ENCODE assay signal across 8 cellular contexts in genomic region chr12:57940052-57940914, GRCh38. TPM values are rescaled to one million over a fixed set of nuclear protein-coding genes. Genes with fewer than 3 reads are reported as not detected.
DNase-seq lines count a peak whose midpoint lies in the region; ATAC-seq and TF ChIP-seq lines count a peak whose summit lies in the region.

No MANE protein-coding gene starts in this region.

- H3K4me3 Mint-ChIP-seq in activated naive CD4-positive, alpha-beta T cell treated with anti-CD3 and anti-CD28 coated beads, Interleukin-2, amount 10 ng/mL, durations not matched to agents 7 days and 5 days, result peak overlapping the region; percentile 89
- H3K4me3 Mint-ChIP-seq in activated naive CD8-positive, alpha-beta T cell treated with anti-CD3 and anti-CD28 coated beads, Interleukin-2, amount 10 ng/mL, durations not matched to agents 7 days and 5 days, result peak overlapping the region; percentile 95
- peak overlapping the region; percentile 96 for H3K4me3 Mint-ChIP-seq in type B pancreatic cell

- CTCF ChIA-PET in activated naive CD4-positive, alpha-beta T cell treated with anti-CD3 and anti-CD28 coated beads, Interleukin-2, amount 10 ng/mL, durations not matched to agents 7 days and 5 days (lab: Charles Lee), result no interaction called here

- POLR2A ChIA-PET in activated naive CD8-positive, alpha-beta T cell treated with anti-CD3 and anti-CD28 coated beads, Interleukin-2, amount 10 ng/mL, durations not matched to agents 7 days and 5 days (lab: Charles Lee), result interaction anchor here (0.5 to 1.4 kb wide), 4 partner anchors 9 to 196 kb away, joined by 3 to 4 read pairs (median 4); partner anchors contain the start of gene TSPAN31

- WGBS in liver, result 57% methylated on average over 2 of the region's 2 CpGs

- peaks cover 4% of the 10 kb centered on the region for H3K27me3 Mint-ChIP-seq in activated naive CD4-positive, alpha-beta T cell treated with anti-CD3 and anti-CD28 coated beads, Interleukin-2, amount 10 ng/mL, durations not matched to agents 7 days and 5 days
- no peaks in the 10 kb centered on the region for H3K27me3 Mint-ChIP-seq in activated naive CD8-positive, alpha-beta T cell treated with anti-CD3 and anti-CD28 coated beads, Interleukin-2, amount 10 ng/mL, durations not matched to agents 7 days and 5 days
- H3K27me3 Mint-ChIP-seq in type B pancreatic cell, result peaks cover 15% of the 10 kb centered on the region

- TF ChIP-seq RAD21 in liver (IDR thresholded peaks at IDR 0.05), result no peak

- no peaks in the 10 kb centered on the region for H3K9me3 ChIP-seq in liver (ENCODE audit: control insufficient read depth in 4 of 4, low read length in 3 of 4)

- no peaks in the 10 kb centered on the region for H3K36me3 ChIP-seq in liver (ENCODE audit: control insufficient read depth in 4 of 4, insufficient read depth in 3 of 4, low read depth in 1 of 4, low read length in 3 of 4)

- H3K4me1 Mint-ChIP-seq in activated naive CD4-positive, alpha-beta T cell treated with anti-CD3 and anti-CD28 coated beads, Interleukin-2, amount 10 ng/mL, durations not matched to agents 7 days and 5 days, result peaks cover 64% of the 10 kb centered on the region
- H3K4me1 Mint-ChIP-seq in activated naive CD8-positive, alpha-beta T cell treated with anti-CD3 and anti-CD28 coated beads, Interleukin-2, amount 10 ng/mL, durations not matched to agents 7 days and 5 days, result peaks cover 49% of the 10 kb centered on the region
- peaks cover 23% of the 10 kb centered on the region for H3K4me1 Mint-ChIP-seq in type B pancreatic cell (ENCODE audit: unreplicated experiment)

- H3K27ac Mint-ChIP-seq in activated naive CD4-positive, alpha-beta T cell treated with anti-CD3 and anti-CD28 coated beads, Interleukin-2, amount 10 ng/mL, durations not matched to agents 7 days and 5 days, result peak overlapping the region; percentile 99
- peak overlapping the region; percentile 99 for H3K27ac Mint-ChIP-seq in activated naive CD8-positive, alpha-beta T cell treated with anti-CD3 and anti-CD28 coated beads, Interleukin-2, amount 10 ng/mL, durations not matched to agents 7 days and 5 days
- peak overlapping the region; percentile 92 for H3K27ac Mint-ChIP-seq in type B pancreatic cell

- peaks cover 4 to 15% (median 10%) of the 10 kb centered on the region in 4 donors for H3K4me1 ChIP-seq in liver (ENCODE audit: control insufficient read depth in 4 of 4, insufficient read depth in 4 of 4, low read length in 3 of 4)

- H3K9ac ChIP-seq in liver (ENCODE audit: low read depth in 1 of 2, low read length in 2 of 2), result peak overlapping the region in 1 of 2 donors; percentile 77

- no peak for DNase-seq in activated naive CD4-positive, alpha-beta T cell treated with anti-CD3 and anti-CD28 coated beads, Interleukin-2, amount 10 ng/mL, durations not matched to agents 7 days and 5 days
- no peak for DNase-seq in activated naive CD4-positive, alpha-beta T cell treated with Interleukin-2 at 50 U/mL for 16 hours
- DNase-seq in activated naive CD8-positive, alpha-beta T cell treated with anti-CD3 and anti-CD28 coated beads, Interleukin-2, amount 10 ng/mL, durations not matched to agents 7 days and 5 days, result no peak
- no peak for DNase-seq in type B pancreatic cell (ENCODE audit: extremely low spot score, unreplicated experiment)
- DNase-seq in activated CD4-positive, CD25-positive, alpha-beta regulatory T cell (lab: John Stamatoyannopoulos, UW), result no peak
- no peak for DNase-seq in hepatic stellate cell (ENCODE audit: low spot score)

- TF ChIP-seq CTCF in liver (IDR thresholded peaks at IDR 0.05; ENCODE audit: low read depth, low read length, missing input control) (no peak), type B pancreatic cell (conservative IDR thresholded peaks at IDR 0.05) (no peak)

- H3K9me3 Mint-ChIP-seq in activated naive CD4-positive, alpha-beta T cell treated with anti-CD3 and anti-CD28 coated beads, Interleukin-2, amount 10 ng/mL, durations not matched to agents 7 days and 5 days, result no peaks in the 10 kb centered on the region
- peaks cover 2% of the 10 kb centered on the region for H3K9me3 Mint-ChIP-seq in activated naive CD8-positive, alpha-beta T cell treated with anti-CD3 and anti-CD28 coated beads, Interleukin-2, amount 10 ng/mL, durations not matched to agents 7 days and 5 days
- no peaks in the 10 kb centered on the region for H3K9me3 Mint-ChIP-seq in type B pancreatic cell

- H3K36me3 Mint-ChIP-seq in activated naive CD4-positive, alpha-beta T cell treated with anti-CD3 and anti-CD28 coated beads, Interleukin-2, amount 10 ng/mL, durations not matched to agents 7 days and 5 days, result peaks cover 12% of the 10 kb centered on the region
- peaks cover 13% of the 10 kb centered on the region for H3K36me3 Mint-ChIP-seq in activated naive CD8-positive, alpha-beta T cell treated with anti-CD3 and anti-CD28 coated beads, Interleukin-2, amount 10 ng/mL, durations not matched to agents 7 days and 5 days
- no peaks in the 10 kb centered on the region for H3K36me3 Mint-ChIP-seq in type B pancreatic cell

- H3K4me3 ChIP-seq in liver (ENCODE audit: low read depth in 1 of 3, low read length in 3 of 3), result peak overlapping the region in 2 of 3 donors; percentile 73 to 85

- no peak for ATAC-seq in activated naive CD8-positive, alpha-beta T cell treated with anti-CD3 and anti-CD28 coated beads, Interleukin-2, amount 10 ng/mL, durations not matched to agents 7 days and 5 days (ENCODE audit: low read depth)
- ATAC-seq in GM21367 (IDR thresholded peaks at IDR 0.05; ENCODE audit: unreplicated experiment), result no peak

- peak overlapping the region; percentile 81 to 89 for H3K27ac ChIP-seq in liver (ENCODE audit: low read depth in 1 of 2, low read length in 2 of 2)

- no peaks in the 10 kb centered on the region for H3K27me3 ChIP-seq in liver (ENCODE audit: control insufficient read depth in 4 of 4, insufficient read depth in 4 of 4, low read length in 3 of 4)

TF ChIP-seq in liver, 16 proteins besides CTCF, POLR2A, EP300 and RAD21:
- TF ChIP-seq EGR1 (IDR thresholded peaks at IDR 0.05; ENCODE audit: low read depth in 2 of 2) (no peak), HNF4A (conservative IDR thresholded peaks at IDR 0.05) (no peak), YY1 (IDR thresholded peaks at IDR 0.05) (no peak), FOXA1 (IDR thresholded peaks at IDR 0.05) (no peak), SP1 (IDR thresholded peaks at IDR 0.05) (no peak)

RNA-seq across cellular contexts. Expression of gene ATP23, which starts 1.1 kb away (rescaled TPM):
- 10 to 100 TPM; 16.8 to 18.9 TPM for total RNA-seq in activated naive CD8-positive, alpha-beta T cell treated with anti-CD3 and anti-CD28 coated beads, Interleukin-2, amount 10 ng/mL, durations not matched to agents 7 days and 5 days
- total RNA-seq in liver, result 1 to 10 TPM; 4.1 to 7.1 TPM
- polyA plus RNA-seq in liver, result 1 to 10 TPM; 2.8 to 5.0 TPM
- 5.2 and 9.7 TPM in 2 replicates for total RNA-seq in type B pancreatic cell (ENCODE audit: low replicate concordance)
